In genomic region chr19:30227071-30227621, GRCh38 we compare ENCODE assay signal across 8 cellular contexts.
A peak's percentile ranks its signal among the peaks of the same experiment; 100 is the strongest.
DNase-seq lines count a peak whose midpoint lies in the region; ATAC-seq and TF ChIP-seq lines count a peak whose summit lies in the region.

No MANE protein-coding gene starts in this region.

- H3K18ac ChIP-seq in neuronal stem cell (ENCODE audit: low read length) = peak overlapping the region; percentile 74

- no peak overlapping the region for H4K91ac ChIP-seq in neuronal stem cell (ENCODE audit: low read depth, low read length, poor library complexity)

- H2BK12ac ChIP-seq in neuronal stem cell (ENCODE audit: low read length) = no peak overlapping the region

- H2BK5ac ChIP-seq in neuronal stem cell (ENCODE audit: low read length) = no peak overlapping the region

- peak overlapping the region; percentile 49 for H3K4me3 ChIP-seq in epithelial cell of proximal tubule (ENCODE audit: low read depth, low read length)
- peak overlapping the region; percentile 74 to 76 for H3K4me3 ChIP-seq in neuronal stem cell (ENCODE audit: low read length in 2 of 2)

- no peak overlapping the region for H3K4ac ChIP-seq in neuronal stem cell (ENCODE audit: low read length)

- H3K14ac ChIP-seq in neuronal stem cell (ENCODE audit: low read length) = no peak overlapping the region

- H2BK15ac ChIP-seq in neuronal stem cell (ENCODE audit: low read length) = peak overlapping the region; percentile 75

- H3K9me3 ChIP-seq in neuronal stem cell (replicated peaks in 1 of 2; ENCODE audit: control insufficient read depth in 2 of 2, insufficient read depth in 1 of 2, low read depth in 1 of 2, low read length in 2 of 2) = no peaks in the 10 kb centered on the region

- peak overlapping the region; percentile 98 for H2AFZ ChIP-seq in neuronal stem cell (ENCODE audit: low read length)

- peak overlapping the region; percentile 97 for H3K4me2 ChIP-seq in neuronal stem cell (ENCODE audit: insufficient read depth, low read length, poor library complexity, severe bottlenecking)

- H4K8ac ChIP-seq in neuronal stem cell (ENCODE audit: low read depth, low read length) = no peak overlapping the region

- no CpG with 5 or more reads among the region's 32 CpGs for WGBS in neuronal stem cell (ENCODE audit: extremely low coverage in 2 of 2, insufficient read length in 2 of 2, insufficient replicate concordance in 1 of 2), 2 donors

- no peak overlapping the region for H3K23ac ChIP-seq in neuronal stem cell (ENCODE audit: low read depth, low read length, poor library complexity)

- DNase-seq in NCI-H1105 treated with DMSO at 0.1 percent for 48 hours (lab: John Stamatoyannopoulos, UW) (peak; percentile 80), epithelial cell of proximal tubule (ENCODE audit: low read depth) (no peak), neuronal stem cell (ENCODE audit: low spot score) (no peak), mucosa of gallbladder (ENCODE audit: low spot score) (no peak)
- DNase-seq in activated CD4-positive, alpha-beta T cell treated with anti-CD3 and anti-CD28 coated beads for 4 hours = no peak

- TF ChIP-seq CTCF in epithelial cell of proximal tubule (conservative IDR thresholded peaks at IDR 0.05; ENCODE audit: low read depth, low read length) = no peak

- H2AK5ac ChIP-seq in neuronal stem cell (ENCODE audit: low read depth, low read length) = no peak overlapping the region

- H3K79me1 ChIP-seq in neuronal stem cell (ENCODE audit: low read depth, low read length) = no peaks in the 10 kb centered on the region

- no peaks in the 10 kb centered on the region for H3K36me3 ChIP-seq in neuronal stem cell (replicated peaks in 1 of 2; ENCODE audit: control insufficient read depth in 2 of 2, insufficient read depth in 2 of 2, low read length in 2 of 2)

- peaks cover 15 to 69% (median 68%) of the 10 kb centered on the region in 3 experiments for H3K27me3 ChIP-seq in neuronal stem cell (ENCODE audit: control insufficient read depth in 3 of 3, insufficient read depth in 3 of 3, low read depth in 1 of 3, low read length in 3 of 3)

- H3K9ac ChIP-seq in neuronal stem cell (ENCODE audit: low read depth, low read length, poor library complexity) = peak overlapping the region; percentile 88

- H3K4me1 ChIP-seq in neuronal stem cell (ENCODE audit: control insufficient read depth in 2 of 2, insufficient read depth in 1 of 2, low read depth in 1 of 2, low read length in 2 of 2) = peaks cover 9 to 26% of the 10 kb centered on the region in 2 donors

- ATAC-seq in GM19395 (IDR thresholded peaks at IDR 0.05; ENCODE audit: unreplicated experiment) (peak; percentile 44), GM18858 (IDR thresholded peaks at IDR 0.05; ENCODE audit: unreplicated experiment) (no peak), GM21825 (IDR thresholded peaks at IDR 0.05; ENCODE audit: unreplicated experiment) (no peak)

- no peak overlapping the region for H2BK120ac ChIP-seq in neuronal stem cell (ENCODE audit: low read depth, low read length)

- no peak overlapping the region for H3K27ac ChIP-seq in neuronal stem cell (replicated peaks; ENCODE audit: low read length)
